1 cellular context compared by ENCODE assay signal in the genomic region with DNA sequence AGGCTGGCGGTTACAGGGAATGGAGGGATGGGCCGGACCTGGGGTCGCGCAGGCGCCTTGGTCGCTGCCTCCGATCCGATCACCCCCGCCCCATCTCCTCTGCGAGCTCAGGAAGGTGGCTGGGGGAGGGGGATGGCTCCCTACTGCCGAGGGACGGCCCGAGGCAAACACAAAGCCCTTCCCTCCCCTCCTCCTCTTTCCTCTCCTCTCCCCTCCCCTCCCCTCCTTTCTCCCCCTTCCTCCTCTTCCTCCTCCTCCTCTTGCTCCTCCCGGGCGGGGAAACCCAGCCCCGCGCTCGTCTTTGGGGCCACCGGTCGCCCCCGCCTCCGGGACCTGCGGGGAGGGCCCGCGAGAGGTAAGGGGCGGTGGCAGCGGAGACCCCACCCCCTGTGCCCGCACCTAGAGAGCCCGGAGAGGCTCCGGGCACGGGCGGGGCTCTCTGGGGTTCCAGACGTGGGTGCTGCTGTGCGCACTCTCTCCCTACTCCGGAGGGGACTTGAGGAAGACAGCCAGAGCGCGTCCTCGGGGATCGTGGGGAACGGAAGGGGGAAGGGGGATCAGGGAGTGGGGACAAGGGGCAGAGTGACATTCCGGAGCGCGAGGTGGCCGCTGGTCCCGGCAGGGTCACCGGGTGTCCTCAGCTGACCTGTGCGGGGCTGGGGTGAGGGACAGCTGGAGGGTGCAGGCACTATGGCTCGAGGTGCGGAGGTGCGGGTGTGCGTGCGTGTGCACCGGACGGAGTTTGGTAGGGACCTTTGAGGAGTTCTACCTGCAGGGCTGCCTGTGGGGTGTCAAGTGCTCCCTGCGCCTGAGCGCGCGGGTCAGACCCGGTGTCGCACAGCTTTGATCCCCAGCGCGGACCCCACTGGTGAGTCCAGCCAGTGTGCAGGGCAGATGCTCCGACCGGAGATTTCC.
TF ChIP-seq lines count a peak whose summit lies in the region.

RIN2 (plus strand) TSS at position 286 of the 915 bp plus-strand sequence. CDS start 131,344 bp downstream, outside the sequence.

TF ChIP-seq in A549, 52 proteins besides CTCF, POLR2A, EP300 and RAD21 (continued from another document):
- TF ChIP-seq ZFP36 (IDR thresholded peaks at IDR 0.05; ENCODE audit: borderline replicate concordance, partially characterized antibody) (no peak), ATOH8 (CRISPR knock-in tag; IDR thresholded peaks at IDR 0.05; ENCODE audit: low read depth) (no peak), CBX8 (IDR thresholded peaks at IDR 0.05) (no peak), SREBF2 (IDR thresholded peaks at IDR 0.05) (no peak), HDAC2 (IDR thresholded peaks at IDR 0.05) (0 out of 2 replicates have a peak, but pooled peaks have one; percentile 42), HEYL (CRISPR knock-in tag; IDR thresholded peaks at IDR 0.05) (no peak), CHD2 (IDR thresholded peaks at IDR 0.05; ENCODE audit: low read length, partially characterized antibody) (no peak), CHD4 (IDR thresholded peaks at IDR 0.05; ENCODE audit: borderline replicate concordance) (no peak), KDM5A (IDR thresholded peaks at IDR 0.05) (no peak), JUN (IDR thresholded peaks at IDR 0.05) (peak in 1 of 2 experiments; percentile 57; a peak in 4 of 5 replicates), MAFK (IDR thresholded peaks at IDR 0.05; ENCODE audit: partially characterized antibody) (no peak), SMC3 (IDR thresholded peaks at IDR 0.05) (peak; percentile 5; the same call in 1 of the 3 replicates), RARB (CRISPR knock-in tag; IDR thresholded peaks at IDR 0.05) (no peak), NPAS2 (CRISPR knock-in tag; IDR thresholded peaks at IDR 0.05; ENCODE audit: borderline replicate concordance) (no peak), ZNF302 (CRISPR knock-in tag; IDR thresholded peaks at IDR 0.05) (no peak), MAZ (IDR thresholded peaks at IDR 0.05; ENCODE audit: borderline replicate concordance, low read depth, low read length) (no peak), ESRRA (IDR thresholded peaks at IDR 0.05; ENCODE audit: borderline replicate concordance, low read length) (no peak), MAX (IDR thresholded peaks at IDR 0.05) (no peak), ZC3H11A (IDR thresholded peaks at IDR 0.05) (no peak), JUNB (IDR thresholded peaks at IDR 0.05) (no peak), EHF (CRISPR knock-in tag; IDR thresholded peaks at IDR 0.05) (no peak), FOXS1 (CRISPR knock-in tag; IDR thresholded peaks at IDR 0.05) (no peak)
- TF ChIP-seq, protein P1, sequence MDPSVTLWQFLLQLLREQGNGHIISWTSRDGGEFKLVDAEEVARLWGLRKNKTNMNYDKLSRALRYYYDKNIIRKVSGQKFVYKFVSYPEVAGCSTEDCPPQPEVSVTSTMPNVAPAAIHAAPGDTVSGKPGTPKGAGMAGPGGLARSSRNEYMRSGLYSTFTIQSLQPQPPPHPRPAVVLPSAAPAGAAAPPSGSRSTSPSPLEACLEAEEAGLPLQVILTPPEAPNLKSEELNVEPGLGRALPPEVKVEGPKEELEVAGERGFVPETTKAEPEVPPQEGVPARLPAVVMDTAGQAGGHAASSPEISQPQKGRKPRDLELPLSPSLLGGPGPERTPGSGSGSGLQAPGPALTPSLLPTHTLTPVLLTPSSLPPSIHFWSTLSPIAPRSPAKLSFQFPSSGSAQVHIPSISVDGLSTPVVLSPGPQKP (IDR thresholded peaks at IDR 0.05; ENCODE audit: low read depth, low read length), result no peak
- TF ChIP-seq, protein P2, sequence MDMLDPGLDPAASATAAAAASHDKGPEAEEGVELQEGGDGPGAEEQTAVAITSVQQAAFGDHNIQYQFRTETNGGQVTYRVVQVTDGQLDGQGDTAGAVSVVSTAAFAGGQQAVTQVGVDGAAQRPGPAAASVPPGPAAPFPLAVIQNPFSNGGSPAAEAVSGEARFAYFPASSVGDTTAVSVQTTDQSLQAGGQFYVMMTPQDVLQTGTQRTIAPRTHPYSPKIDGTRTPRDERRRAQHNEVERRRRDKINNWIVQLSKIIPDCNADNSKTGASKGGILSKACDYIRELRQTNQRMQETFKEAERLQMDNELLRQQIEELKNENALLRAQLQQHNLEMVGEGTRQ (IDR thresholded peaks at IDR 0.05), result peak; percentile 3; the same call in 1 of the 2 replicates
- TF ChIP-seq, protein P3, sequence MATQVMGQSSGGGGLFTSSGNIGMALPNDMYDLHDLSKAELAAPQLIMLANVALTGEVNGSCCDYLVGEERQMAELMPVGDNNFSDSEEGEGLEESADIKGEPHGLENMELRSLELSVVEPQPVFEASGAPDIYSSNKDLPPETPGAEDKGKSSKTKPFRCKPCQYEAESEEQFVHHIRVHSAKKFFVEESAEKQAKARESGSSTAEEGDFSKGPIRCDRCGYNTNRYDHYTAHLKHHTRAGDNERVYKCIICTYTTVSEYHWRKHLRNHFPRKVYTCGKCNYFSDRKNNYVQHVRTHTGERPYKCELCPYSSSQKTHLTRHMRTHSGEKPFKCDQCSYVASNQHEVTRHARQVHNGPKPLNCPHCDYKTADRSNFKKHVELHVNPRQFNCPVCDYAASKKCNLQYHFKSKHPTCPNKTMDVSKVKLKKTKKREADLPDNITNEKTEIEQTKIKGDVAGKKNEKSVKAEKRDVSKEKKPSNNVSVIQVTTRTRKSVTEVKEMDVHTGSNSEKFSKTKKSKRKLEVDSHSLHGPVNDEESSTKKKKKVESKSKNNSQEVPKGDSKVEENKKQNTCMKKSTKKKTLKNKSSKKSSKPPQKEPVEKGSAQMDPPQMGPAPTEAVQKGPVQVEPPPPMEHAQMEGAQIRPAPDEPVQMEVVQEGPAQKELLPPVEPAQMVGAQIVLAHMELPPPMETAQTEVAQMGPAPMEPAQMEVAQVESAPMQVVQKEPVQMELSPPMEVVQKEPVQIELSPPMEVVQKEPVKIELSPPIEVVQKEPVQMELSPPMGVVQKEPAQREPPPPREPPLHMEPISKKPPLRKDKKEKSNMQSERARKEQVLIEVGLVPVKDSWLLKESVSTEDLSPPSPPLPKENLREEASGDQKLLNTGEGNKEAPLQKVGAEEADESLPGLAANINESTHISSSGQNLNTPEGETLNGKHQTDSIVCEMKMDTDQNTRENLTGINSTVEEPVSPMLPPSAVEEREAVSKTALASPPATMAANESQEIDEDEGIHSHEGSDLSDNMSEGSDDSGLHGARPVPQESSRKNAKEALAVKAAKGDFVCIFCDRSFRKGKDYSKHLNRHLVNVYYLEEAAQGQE (IDR thresholded peaks at IDR 0.05), result no peak
- TF ChIP-seq, protein P4, sequence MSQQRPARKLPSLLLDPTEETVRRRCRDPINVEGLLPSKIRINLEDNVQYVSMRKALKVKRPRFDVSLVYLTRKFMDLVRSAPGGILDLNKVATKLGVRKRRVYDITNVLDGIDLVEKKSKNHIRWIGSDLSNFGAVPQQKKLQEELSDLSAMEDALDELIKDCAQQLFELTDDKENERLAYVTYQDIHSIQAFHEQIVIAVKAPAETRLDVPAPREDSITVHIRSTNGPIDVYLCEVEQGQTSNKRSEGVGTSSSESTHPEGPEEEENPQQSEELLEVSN (IDR thresholded peaks at IDR 0.05; ENCODE audit: borderline replicate concordance, low read depth), result no peak; the same call in 1 of the 2 replicates
